Comparison of ENCODE assay signal across 21 cellular contexts in the genomic region with DNA sequence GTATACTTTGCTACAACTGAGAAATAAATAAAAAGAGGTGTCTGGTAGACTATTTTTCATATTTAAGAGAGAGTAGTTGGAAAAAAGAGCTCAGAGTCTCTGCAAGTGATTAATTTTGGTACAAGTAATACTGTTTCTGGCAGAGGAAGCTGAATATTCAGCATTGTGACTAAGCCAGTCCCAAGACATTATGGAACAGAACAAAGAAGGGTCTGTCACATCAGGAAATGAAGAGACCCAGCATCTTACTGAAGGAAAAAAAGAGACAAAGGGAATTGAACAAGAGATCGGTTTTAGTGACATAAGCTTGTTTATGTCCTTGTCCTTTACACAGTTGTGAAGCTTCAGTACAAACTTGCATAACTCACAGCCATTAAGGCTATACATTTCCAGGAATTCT.
"Had no signal": no experiment of that assay in that cellular context is flagged by ENCODE, and none has a peak within 500 bp of the region (broad histone marks: within the 10 kb centered on the region; RNA-seq: fewer than 3 reads in every experiment).

No MANE protein-coding gene starts in this region.

- H3K27ac ChIP-seq: HL-60 had no signal

- FAIRE-seq: RCC 7860 had no signal

- DNase-seq: KBM-7, MV-4-11, NCI-H1048, NCI-H1105, NCI-H1417, NCI-H1436 treated with DMSO at 0.1 percent for 48 hours, NCI-H1694, NCI-H187 treated with DMSO at 0.1 percent for 48 hours, NCI-H2029 treated with DMSO at 0.1 percent for 48 hours, NCI-H2171, NCI-H226, NCI-H446, NCI-H510A, NCI-H524 treated with DMSO at 0.1 percent for 48 hours, NCI-H69, NCI-H774, RPMI8226, SHP77 had no signal

- ATAC-seq: SK-N-SH treated with all-trans-retinoic acid at 6 μM for 48 hours had no signal
